ENCODE assay signal across 1 cellular context in the genomic region with DNA sequence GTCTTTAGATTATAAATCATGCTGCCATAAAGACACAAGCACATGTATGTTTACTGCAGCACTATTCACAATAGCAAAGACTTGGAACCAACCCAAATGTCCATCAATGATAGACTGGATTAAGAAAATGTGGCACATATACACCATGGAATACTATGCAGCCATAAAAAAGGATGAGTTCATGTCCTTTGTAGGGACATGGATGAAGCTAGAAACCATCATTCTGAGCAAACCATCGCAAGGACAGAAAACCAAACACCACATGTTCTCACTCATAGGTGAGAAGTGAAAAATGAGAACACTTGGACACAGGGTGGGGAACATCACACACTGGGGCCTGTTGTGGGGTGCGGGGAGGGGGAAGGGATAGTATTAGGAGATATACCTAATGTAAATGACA. TPM values are rescaled to one million over a fixed set of nuclear protein-coding genes. Genes with fewer than 3 reads are reported as not detected.
"Had no signal": no experiment of that assay in that cellular context is flagged by ENCODE, and none has a peak within 500 bp of the region (broad histone marks: within the 10 kb centered on the region; RNA-seq: fewer than 3 reads in every experiment).

No MANE protein-coding gene starts in this region.

RNA-seq across cellular contexts. Expression of gene GJA3, which starts 7.6 kb away (rescaled TPM):
- total RNA-seq: M059J had no signal
